1 cellular context compared by ENCODE assay signal in the genomic region with DNA sequence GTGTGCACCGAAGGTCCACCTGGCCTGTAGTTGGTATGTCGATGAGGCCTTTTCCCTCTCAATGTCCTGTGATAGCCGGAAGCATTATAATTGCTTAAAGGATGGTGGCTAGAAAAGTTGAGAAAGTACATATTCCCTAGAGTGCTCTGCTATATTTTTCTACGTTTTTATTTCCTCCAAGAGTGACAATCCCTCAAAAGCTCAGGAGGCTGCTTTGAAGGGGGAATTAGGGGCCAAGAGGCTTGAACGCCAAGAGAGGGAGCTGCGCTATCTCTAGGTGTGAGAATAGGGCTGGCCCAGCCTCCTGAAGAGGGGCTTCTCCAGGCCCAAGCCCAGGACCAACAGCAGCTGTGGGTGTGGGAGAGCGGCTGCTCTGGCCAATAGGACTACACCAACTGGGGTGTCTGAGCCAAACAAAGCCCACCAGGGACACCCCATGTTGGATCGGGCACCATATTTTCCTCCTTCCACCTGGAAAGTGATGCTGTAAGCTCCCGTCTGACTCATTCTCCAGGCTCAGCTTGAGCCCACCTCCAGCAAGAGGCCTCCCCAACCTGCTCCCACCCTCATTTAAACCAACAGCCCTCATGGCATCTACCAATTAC.
TF ChIP-seq lines count a peak whose summit lies in the region.

No MANE protein-coding gene starts in this region.

TF ChIP-seq in GM12878, 131 proteins besides CTCF, POLR2A, EP300 and RAD21 (continues in another document):
- TF ChIP-seq RB1 (IDR thresholded peaks at IDR 0.05; ENCODE audit: borderline replicate concordance) (peak; percentile 34; the same call in 1 of the 2 replicates), MXI1 (IDR thresholded peaks at IDR 0.05; ENCODE audit: low read depth, low read length) (no peak), BCL11A (IDR thresholded peaks at IDR 0.05; ENCODE audit: low read depth, low read length) (no peak), EGR1 (IDR thresholded peaks at IDR 0.05; ENCODE audit: borderline replicate concordance in 1 of 2, low read depth in 2 of 2, low read length in 2 of 2) (no peak), MYB (IDR thresholded peaks at IDR 0.05; ENCODE audit: borderline replicate concordance, low read depth, low read length) (no peak), DPF2 (IDR thresholded peaks at IDR 0.05) (0 out of 2 replicates have a peak, but pooled peaks have one; percentile 21), SMAD1 (IDR thresholded peaks at IDR 0.05; ENCODE audit: low read depth, partially characterized antibody) (peak; percentile 77), FOXM1 (IDR thresholded peaks at IDR 0.05; ENCODE audit: low read depth, low read length) (no peak), WRNIP1 (IDR thresholded peaks at IDR 0.05; ENCODE audit: borderline replicate concordance, low read depth, low read length) (no peak), CBFB (IDR thresholded peaks at IDR 0.05; ENCODE audit: low read depth) (no peak), MLLT1 (IDR thresholded peaks at IDR 0.05) (0 out of 2 replicates have a peak, but pooled peaks have one; percentile 65), SPI1 (IDR thresholded peaks at IDR 0.05; ENCODE audit: borderline replicate concordance, insufficient read depth, low read depth, low read length) (no peak), RFX5 (IDR thresholded peaks at IDR 0.05; ENCODE audit: low read depth, low read length) (no peak), BCL3 (IDR thresholded peaks at IDR 0.05; ENCODE audit: borderline replicate concordance, insufficient read depth, low read depth, low read length, poor library complexity, severe bottlenecking) (no peak), SIX5 (IDR thresholded peaks at IDR 0.05; ENCODE audit: low read depth, low read length, severe bottlenecking) (no peak), IKZF2 (IDR thresholded peaks at IDR 0.05) (peak; percentile 68; a peak in 2 of 4 replicates), CHD4 (IDR thresholded peaks at IDR 0.05) (no peak), GATAD2B (conservative IDR thresholded peaks at IDR 0.05; ENCODE audit: low read depth) (no peak; the same call in 1 of the 2 replicates), SMC3 (IDR thresholded peaks at IDR 0.05; ENCODE audit: borderline replicate concordance, low read length) (peak; percentile 18; the same call in 1 of the 2 replicates), PBX3 (IDR thresholded peaks at IDR 0.05; ENCODE audit: insufficient replicate concordance, low read depth, low read length) (no peak), SMAD5 (IDR thresholded peaks at IDR 0.05; ENCODE audit: low read depth) (no peak), SRF (IDR thresholded peaks at IDR 0.05; ENCODE audit: low read depth in 2 of 2, low read length in 2 of 2) (no peak), JUND (IDR thresholded peaks at IDR 0.05; ENCODE audit: low read depth, low read length) (no peak), MAX (IDR thresholded peaks at IDR 0.05; ENCODE audit: low read depth, low read length) (no peak), ZZZ3 (IDR thresholded peaks at IDR 0.05; ENCODE audit: control insufficient read depth, insufficient read length, low read depth) (no peak), PML (IDR thresholded peaks at IDR 0.05; ENCODE audit: low read length) (no peak), EED (IDR thresholded peaks at IDR 0.05; ENCODE audit: low read depth) (no peak)
- TF ChIP-seq, protein P1, sequence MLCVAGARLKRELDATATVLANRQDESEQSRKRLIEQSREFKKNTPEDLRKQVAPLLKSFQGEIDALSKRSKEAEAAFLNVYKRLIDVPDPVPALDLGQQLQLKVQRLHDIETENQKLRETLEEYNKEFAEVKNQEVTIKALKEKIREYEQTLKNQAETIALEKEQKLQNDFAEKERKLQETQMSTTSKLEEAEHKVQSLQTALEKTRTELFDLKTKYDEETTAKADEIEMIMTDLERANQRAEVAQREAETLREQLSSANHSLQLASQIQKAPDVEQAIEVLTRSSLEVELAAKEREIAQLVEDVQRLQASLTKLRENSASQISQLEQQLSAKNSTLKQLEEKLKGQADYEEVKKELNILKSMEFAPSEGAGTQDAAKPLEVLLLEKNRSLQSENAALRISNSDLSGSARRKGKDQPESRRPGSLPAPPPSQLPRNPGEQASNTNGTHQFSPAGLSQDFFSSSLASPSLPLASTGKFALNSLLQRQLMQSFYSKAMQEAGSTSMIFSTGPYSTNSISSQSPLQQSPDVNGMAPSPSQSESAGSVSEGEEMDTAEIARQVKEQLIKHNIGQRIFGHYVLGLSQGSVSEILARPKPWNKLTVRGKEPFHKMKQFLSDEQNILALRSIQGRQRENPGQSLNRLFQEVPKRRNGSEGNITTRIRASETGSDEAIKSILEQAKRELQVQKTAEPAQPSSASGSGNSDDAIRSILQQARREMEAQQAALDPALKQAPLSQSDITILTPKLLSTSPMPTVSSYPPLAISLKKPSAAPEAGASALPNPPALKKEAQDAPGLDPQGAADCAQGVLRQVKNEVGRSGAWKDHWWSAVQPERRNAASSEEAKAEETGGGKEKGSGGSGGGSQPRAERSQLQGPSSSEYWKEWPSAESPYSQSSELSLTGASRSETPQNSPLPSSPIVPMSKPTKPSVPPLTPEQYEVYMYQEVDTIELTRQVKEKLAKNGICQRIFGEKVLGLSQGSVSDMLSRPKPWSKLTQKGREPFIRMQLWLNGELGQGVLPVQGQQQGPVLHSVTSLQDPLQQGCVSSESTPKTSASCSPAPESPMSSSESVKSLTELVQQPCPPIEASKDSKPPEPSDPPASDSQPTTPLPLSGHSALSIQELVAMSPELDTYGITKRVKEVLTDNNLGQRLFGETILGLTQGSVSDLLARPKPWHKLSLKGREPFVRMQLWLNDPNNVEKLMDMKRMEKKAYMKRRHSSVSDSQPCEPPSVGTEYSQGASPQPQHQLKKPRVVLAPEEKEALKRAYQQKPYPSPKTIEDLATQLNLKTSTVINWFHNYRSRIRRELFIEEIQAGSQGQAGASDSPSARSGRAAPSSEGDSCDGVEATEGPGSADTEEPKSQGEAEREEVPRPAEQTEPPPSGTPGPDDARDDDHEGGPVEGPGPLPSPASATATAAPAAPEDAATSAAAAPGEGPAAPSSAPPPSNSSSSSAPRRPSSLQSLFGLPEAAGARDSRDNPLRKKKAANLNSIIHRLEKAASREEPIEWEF (IDR thresholded peaks at IDR 0.05; ENCODE audit: insufficient replicate concordance, low read depth, low read length), result no peak
- TF ChIP-seq, protein P2, sequence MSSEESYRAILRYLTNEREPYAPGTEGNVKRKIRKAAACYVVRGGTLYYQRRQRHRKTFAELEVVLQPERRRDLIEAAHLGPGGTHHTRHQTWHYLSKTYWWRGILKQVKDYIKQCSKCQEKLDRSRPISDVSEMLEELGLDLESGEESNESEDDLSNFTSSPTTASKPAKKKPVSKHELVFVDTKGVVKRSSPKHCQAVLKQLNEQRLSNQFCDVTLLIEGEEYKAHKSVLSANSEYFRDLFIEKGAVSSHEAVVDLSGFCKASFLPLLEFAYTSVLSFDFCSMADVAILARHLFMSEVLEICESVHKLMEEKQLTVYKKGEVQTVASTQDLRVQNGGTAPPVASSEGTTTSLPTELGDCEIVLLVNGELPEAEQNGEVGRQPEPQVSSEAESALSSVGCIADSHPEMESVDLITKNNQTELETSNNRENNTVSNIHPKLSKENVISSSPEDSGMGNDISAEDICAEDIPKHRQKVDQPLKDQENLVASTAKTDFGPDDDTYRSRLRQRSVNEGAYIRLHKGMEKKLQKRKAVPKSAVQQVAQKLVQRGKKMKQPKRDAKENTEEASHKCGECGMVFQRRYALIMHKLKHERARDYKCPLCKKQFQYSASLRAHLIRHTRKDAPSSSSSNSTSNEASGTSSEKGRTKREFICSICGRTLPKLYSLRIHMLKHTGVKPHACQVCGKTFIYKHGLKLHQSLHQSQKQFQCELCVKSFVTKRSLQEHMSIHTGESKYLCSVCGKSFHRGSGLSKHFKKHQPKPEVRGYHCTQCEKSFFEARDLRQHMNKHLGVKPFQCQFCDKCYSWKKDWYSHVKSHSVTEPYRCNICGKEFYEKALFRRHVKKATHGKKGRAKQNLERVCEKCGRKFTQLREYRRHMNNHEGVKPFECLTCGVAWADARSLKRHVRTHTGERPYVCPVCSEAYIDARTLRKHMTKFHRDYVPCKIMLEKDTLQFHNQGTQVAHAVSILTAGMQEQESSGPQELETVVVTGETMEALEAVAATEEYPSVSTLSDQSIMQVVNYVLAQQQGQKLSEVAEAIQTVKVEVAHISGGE (CRISPR knock-in tag; IDR thresholded peaks at IDR 0.05), result no peak
- TF ChIP-seq, protein P3, sequence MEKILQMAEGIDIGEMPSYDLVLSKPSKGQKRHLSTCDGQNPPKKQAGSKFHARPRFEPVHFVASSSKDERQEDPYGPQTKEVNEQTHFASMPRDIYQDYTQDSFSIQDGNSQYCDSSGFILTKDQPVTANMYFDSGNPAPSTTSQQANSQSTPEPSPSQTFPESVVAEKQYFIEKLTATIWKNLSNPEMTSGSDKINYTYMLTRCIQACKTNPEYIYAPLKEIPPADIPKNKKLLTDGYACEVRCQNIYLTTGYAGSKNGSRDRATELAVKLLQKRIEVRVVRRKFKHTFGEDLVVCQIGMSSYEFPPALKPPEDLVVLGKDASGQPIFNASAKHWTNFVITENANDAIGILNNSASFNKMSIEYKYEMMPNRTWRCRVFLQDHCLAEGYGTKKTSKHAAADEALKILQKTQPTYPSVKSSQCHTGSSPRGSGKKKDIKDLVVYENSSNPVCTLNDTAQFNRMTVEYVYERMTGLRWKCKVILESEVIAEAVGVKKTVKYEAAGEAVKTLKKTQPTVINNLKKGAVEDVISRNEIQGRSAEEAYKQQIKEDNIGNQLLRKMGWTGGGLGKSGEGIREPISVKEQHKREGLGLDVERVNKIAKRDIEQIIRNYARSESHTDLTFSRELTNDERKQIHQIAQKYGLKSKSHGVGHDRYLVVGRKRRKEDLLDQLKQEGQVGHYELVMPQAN (conservative IDR thresholded peaks at IDR 0.05), result no peak
- TF ChIP-seq, protein P4, sequence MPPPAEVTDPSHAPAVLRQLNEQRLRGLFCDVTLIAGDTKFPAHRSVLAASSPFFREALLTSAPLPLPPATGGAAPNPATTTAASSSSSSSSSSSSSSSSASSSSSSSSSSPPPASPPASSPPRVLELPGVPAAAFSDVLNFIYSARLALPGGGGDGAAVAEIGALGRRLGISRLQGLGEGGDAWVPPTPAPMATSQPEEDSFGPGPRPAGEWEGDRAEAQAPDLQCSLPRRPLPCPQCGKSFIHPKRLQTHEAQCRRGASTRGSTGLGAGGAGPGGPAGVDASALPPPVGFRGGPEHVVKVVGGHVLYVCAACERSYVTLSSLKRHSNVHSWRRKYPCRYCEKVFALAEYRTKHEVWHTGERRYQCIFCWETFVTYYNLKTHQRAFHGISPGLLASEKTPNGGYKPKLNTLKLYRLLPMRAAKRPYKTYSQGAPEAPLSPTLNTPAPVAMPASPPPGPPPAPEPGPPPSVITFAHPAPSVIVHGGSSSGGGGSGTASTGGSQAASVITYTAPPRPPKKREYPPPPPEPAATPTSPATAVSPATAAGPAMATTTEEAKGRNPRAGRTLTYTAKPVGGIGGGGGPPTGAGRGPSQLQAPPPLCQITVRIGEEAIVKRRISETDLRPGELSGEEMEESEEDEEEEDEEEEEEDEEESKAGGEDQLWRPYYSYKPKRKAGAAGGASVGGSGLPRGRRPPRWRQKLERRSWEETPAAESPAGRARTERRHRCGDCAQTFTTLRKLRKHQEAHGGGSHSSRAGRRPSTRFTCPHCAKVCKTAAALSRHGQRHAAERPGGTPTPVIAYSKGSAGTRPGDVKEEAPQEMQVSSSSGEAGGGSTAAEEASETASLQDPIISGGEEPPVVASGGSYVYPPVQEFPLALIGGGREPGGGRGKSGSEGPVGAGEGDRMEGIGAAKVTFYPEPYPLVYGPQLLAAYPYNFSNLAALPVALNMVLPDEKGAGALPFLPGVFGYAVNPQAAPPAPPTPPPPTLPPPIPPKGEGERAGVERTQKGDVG (CRISPR knock-in tag; IDR thresholded peaks at IDR 0.05), result no peak
